In genomic region chr1:231727171-231727570, GRCh38 we compare ENCODE assay signal across 12 cellular contexts.
DNase-seq lines count a peak whose midpoint lies in the region; TF ChIP-seq lines count a peak whose summit lies in the region.
"Had no signal": no experiment of that assay in that cellular context is flagged by ENCODE, and none has a peak within 500 bp of the region (broad histone marks: within the 10 kb centered on the region; RNA-seq: fewer than 3 reads in every experiment).

No MANE protein-coding gene starts in this region.

- no peak overlapping the region for H3K23ac ChIP-seq in mesenchymal stem cell (ENCODE audit: low read length in 2 of 2)

- H3K27me3 ChIP-seq in mesenchymal stem cell (ENCODE audit: control insufficient read depth in 1 of 2, insufficient read depth in 1 of 2, low read length in 2 of 2): no peaks in the 10 kb centered on the region
- H3K27me3 ChIP-seq: BE2C had no signal

- no peak overlapping the region for H2AFZ ChIP-seq in mesenchymal stem cell (ENCODE audit: low read depth, low read length)
- H2AFZ ChIP-seq: GM23248 had no signal

- H3K4me2 ChIP-seq in mesenchymal stem cell (ENCODE audit: low read length, poor library complexity, severe bottlenecking): no peak overlapping the region

- no peak overlapping the region for H4K8ac ChIP-seq in mesenchymal stem cell (ENCODE audit: low read length)

- H4K91ac ChIP-seq in mesenchymal stem cell (ENCODE audit: low read length): no peak overlapping the region

- TF ChIP-seq CTCF in HFF-Myc (IDR thresholded peaks at IDR 0.05; ENCODE audit: low read depth, low read length, missing control alignments): no peak
- no peak for TF ChIP-seq CTCF in VCaP (conservative IDR thresholded peaks at IDR 0.05)

- no peak overlapping the region for H3K14ac ChIP-seq in mesenchymal stem cell (ENCODE audit: low read length in 2 of 2)

- no peak overlapping the region for H2BK12ac ChIP-seq in mesenchymal stem cell (ENCODE audit: low read length in 2 of 2)

- no peaks in the 10 kb centered on the region for H3K9me3 ChIP-seq in mesenchymal stem cell (ENCODE audit: control insufficient read depth, low read length)
- H3K9me3 ChIP-seq: BE2C had no signal

- H2BK5ac ChIP-seq in mesenchymal stem cell (ENCODE audit: low read depth, low read length, poor library complexity, severe bottlenecking): no peak overlapping the region

- no peak overlapping the region for H3K18ac ChIP-seq in mesenchymal stem cell (ENCODE audit: low read depth in 1 of 2, low read length in 2 of 2)

- H2BK15ac ChIP-seq in mesenchymal stem cell (ENCODE audit: low read depth, poor library complexity, severe bottlenecking): no peak overlapping the region

- peaks cover 4% of the 10 kb centered on the region for H3K4me1 ChIP-seq in mesenchymal stem cell (ENCODE audit: control insufficient read depth, insufficient read depth, low read depth, low read length)
- H3K4me1 ChIP-seq: BE2C had no signal

- no peak overlapping the region for H2AK5ac ChIP-seq in mesenchymal stem cell (ENCODE audit: low read length, severe bottlenecking)

- peak; percentile 45 for DNase-seq in HFF-Myc (ENCODE audit: extremely low read depth, low read depth)
- peak; percentile 24 for DNase-seq in fibroblast of gingiva (ENCODE audit: low read depth)
- no peak for DNase-seq in medulla oblongata (ENCODE audit: extremely low spot score)
- no peak for DNase-seq in mesenchymal stem cell
- DNase-seq in NCI-H446 treated with DMSO at 0.1 percent for 48 hours (lab: John Stamatoyannopoulos, UW): no peak
- DNase-seq in stimulated activated CD4-positive, alpha-beta T cell treated with anti-CD3 and anti-CD28 coated beads, Interleukin-4, amount 100 ng/mL, for 4 hours: no peak
- DNase-seq: BE2C; CD4-positive, alpha-beta memory T cell; DMS153; GM23248 had no signal

- 100% methylated on average over 1 of the region's 2 CpGs for WGBS in mesenchymal stem cell

- H3K4me3 ChIP-seq in HFF-Myc (replicated peaks; ENCODE audit: low read depth, low read length) (no peak overlapping the region), mesenchymal stem cell (ENCODE audit: insufficient read depth in 1 of 2, low read depth in 1 of 2, low read length in 2 of 2) (no peak overlapping the region)
- H3K4me3 ChIP-seq: GM23248 had no signal

- peak overlapping the region; percentile 58; the same call in 1 of the 2 replicates for H3K27ac ChIP-seq in VCaP
- H3K27ac ChIP-seq in mesenchymal stem cell (ENCODE audit: low read length, poor library complexity, severe bottlenecking): no peak overlapping the region
- H3K27ac ChIP-seq: C4-2B, GM23248 had no signal

- H3K4ac ChIP-seq in mesenchymal stem cell (ENCODE audit: low read depth in 1 of 2, low read length in 2 of 2): no peak overlapping the region

- H2BK120ac ChIP-seq in mesenchymal stem cell (ENCODE audit: low read depth, low read length): no peak overlapping the region

- no peaks in the 10 kb centered on the region for H3K36me3 ChIP-seq in mesenchymal stem cell (ENCODE audit: control insufficient read depth in 1 of 2, insufficient read depth in 2 of 2, low read depth in 1 of 2, low read length in 2 of 2)
- H3K36me3 ChIP-seq: BE2C had no signal

- no peak overlapping the region for H3K9ac ChIP-seq in mesenchymal stem cell (ENCODE audit: low read length)
- H3K9ac ChIP-seq: GM23248 had no signal

- peaks cover 21% of the 10 kb centered on the region for H3K79me1 ChIP-seq in mesenchymal stem cell (replicated peaks; ENCODE audit: low read length, poor library complexity, severe bottlenecking)

Comparison
In these comparisons a context has a peak if more than half of its experiments do, and no peak if none do; other contexts are left out.
1. DNase-seq: peak in HFF-Myc (single experiment) and fibroblast of gingiva (single experiment); none in medulla oblongata (single experiment), mesenchymal stem cell (single experiment), NCI-H446 treated with DMSO at 0.1 percent for 48 hours (single experiment) and stimulated activated CD4-positive, alpha-beta T cell treated with anti-CD3 and anti-CD28 coated beads, Interleukin-4, amount 100 ng/mL, for 4 hours (0 of 2).